ENCODE assay signal across 8 cellular contexts in genomic region chr7:322111-322671, GRCh38. TPM values are rescaled to one million over a fixed set of nuclear protein-coding genes. Genes with fewer than 3 reads are reported as not detected.
DNase-seq lines count a peak whose midpoint lies in the region; ATAC-seq and TF ChIP-seq lines count a peak whose summit lies in the region.

No MANE protein-coding gene starts in this region.

- no peaks in the 10 kb centered on the region for H3K79me2 ChIP-seq in PC-9 (ENCODE audit: low read depth)
- no peaks in the 10 kb centered on the region for H3K79me2 ChIP-seq in trophoblast cell (ENCODE audit: control insufficient read depth, insufficient read depth, low read length, poor library complexity)

- H3K36me3 ChIP-seq in HAP-1 (replicated peaks) (no peaks in the 10 kb centered on the region), PC-9 (ENCODE audit: low read depth) (no peaks in the 10 kb centered on the region), trophoblast cell (ENCODE audit: control insufficient read depth in 1 of 2, insufficient read depth in 2 of 2, low read length in 2 of 2) (no peaks in the 10 kb centered on the region)

- no peaks in the 10 kb centered on the region for H3K79me1 ChIP-seq in trophoblast cell (ENCODE audit: low read length)

- H4K8ac ChIP-seq in trophoblast cell (ENCODE audit: low read depth, low read length) = no peak overlapping the region

- H3K23ac ChIP-seq in trophoblast cell (ENCODE audit: low read length) = no peak overlapping the region

- in situ Hi-C loops in HAP-1 (cut with MboI; ENCODE audit: low sequenced_read_pairs) = no loop called here

- no peak overlapping the region for H4K12ac ChIP-seq in trophoblast cell (ENCODE audit: low read depth, low read length)

- H3K27me3 ChIP-seq in HAP-1 (ENCODE audit: low read depth) (no peaks in the 10 kb centered on the region), PC-9 (ENCODE audit: insufficient read depth, low read depth) (peaks cover 58% of the 10 kb centered on the region), trophoblast cell (ENCODE audit: insufficient read depth, low read length) (no peaks in the 10 kb centered on the region)

- H2BK12ac ChIP-seq in trophoblast cell (ENCODE audit: low read length) = no peak overlapping the region

- no CpG with 5 or more reads among the region's 45 CpGs for WGBS in trophoblast cell (ENCODE audit: extremely low coverage, insufficient coverage, insufficient read length)

- no peaks in the 10 kb centered on the region for H3K4me1 Mint-ChIP-seq in activated T-helper 2 cell treated with anti-CD3 and anti-CD28 coated beads, Interferon-gamma antibody, Interleukin-2, Interleukin-4, amounts not matched to agents 10 μg/mL and 5 μg/mL and 100 μg/mL, durations not matched to agents 14 hours and 24 hours and 36 hours (ENCODE audit: low read depth)
- H3K4me1 Mint-ChIP-seq in type B pancreatic cell (ENCODE audit: unreplicated experiment) = peaks cover 16% of the 10 kb centered on the region

- H3F3A ChIP-seq in PC-9 (ENCODE audit: insufficient read depth, low read depth) = peaks cover 18% of the 10 kb centered on the region; the same call in 1 of the 2 replicates

- peak overlapping the region; percentile 57 for H3K4me2 ChIP-seq in PC-9
- peak overlapping the region; percentile 15 for H3K4me2 ChIP-seq in trophoblast cell (ENCODE audit: low read length)

- H2AFZ ChIP-seq in PC-9 (no peak overlapping the region), trophoblast cell (ENCODE audit: insufficient read depth, low read length, poor library complexity) (no peak overlapping the region)

- DNase-seq in DMS114 treated with DMSO at 0.1 percent for 48 hours (lab: John Stamatoyannopoulos, UW; ENCODE audit: unreplicated experiment) (peak; percentile 8), HAP-1 (ENCODE audit: low spot score in 2 of 2) (peak; percentile 18 to 80), PC-9 (peak; percentile 45 to 92), germinal center (ENCODE audit: low spot score) (peak; percentile 90), trophoblast cell (peak; percentile 38 to 75), type B pancreatic cell (ENCODE audit: extremely low spot score, unreplicated experiment) (peak; percentile 93)
- peak; percentile 66 for DNase-seq in activated T-helper 2 cell treated with anti-CD3 and anti-CD28 coated beads, Interferon-gamma antibody, Interleukin-2, Interleukin-4, amounts not matched to agents 10 μg/mL and 5 μg/mL and 100 μg/mL, durations not matched to agents 14 hours and 24 hours and 36 hours (ENCODE audit: low spot score)

- H3K9me3 ChIP-seq in HAP-1 = no peaks in the 10 kb centered on the region
- H3K9me3 ChIP-seq in PC-9 (ENCODE audit: insufficient read depth, low read depth) = no peaks in the 10 kb centered on the region
- H3K9me3 ChIP-seq in trophoblast cell (ENCODE audit: insufficient read depth, low read depth, low read length) = peaks cover 6% of the 10 kb centered on the region

- no peak overlapping the region for H4K91ac ChIP-seq in trophoblast cell (ENCODE audit: low read depth, low read length)

- no peaks in the 10 kb centered on the region for H3K36me3 Mint-ChIP-seq in activated T-helper 2 cell treated with anti-CD3 and anti-CD28 coated beads, Interferon-gamma antibody, Interleukin-2, Interleukin-4, amounts not matched to agents 10 μg/mL and 5 μg/mL and 100 μg/mL, durations not matched to agents 14 hours and 24 hours and 36 hours (ENCODE audit: low read depth)
- no peaks in the 10 kb centered on the region for H3K36me3 Mint-ChIP-seq in type B pancreatic cell

- no peak overlapping the region for H3K9ac ChIP-seq in trophoblast cell (ENCODE audit: low read length)

- no peak overlapping the region for H2BK5ac ChIP-seq in trophoblast cell (ENCODE audit: low read depth, low read length, poor library complexity)

- CTCF ChIA-PET in PC-9 (lab: Charles Lee) = interaction anchor here (0.6 to 1.2 kb wide), 4 partner anchors 156 to 652 kb away, joined by 3 to 8 read pairs (median 5); no protein-coding TSS in a partner anchor

- H3K27ac Mint-ChIP-seq in activated T-helper 2 cell treated with anti-CD3 and anti-CD28 coated beads, Interferon-gamma antibody, Interleukin-2, Interleukin-4, amounts not matched to agents 10 μg/mL and 5 μg/mL and 100 μg/mL, durations not matched to agents 14 hours and 24 hours and 36 hours = no peak overlapping the region
- no peak overlapping the region for H3K27ac Mint-ChIP-seq in type B pancreatic cell

- H3K27me3 Mint-ChIP-seq in activated T-helper 2 cell treated with anti-CD3 and anti-CD28 coated beads, Interferon-gamma antibody, Interleukin-2, Interleukin-4, amounts not matched to agents 10 μg/mL and 5 μg/mL and 100 μg/mL, durations not matched to agents 14 hours and 24 hours and 36 hours (ENCODE audit: low read depth) = peaks cover 2% of the 10 kb centered on the region
- peaks cover 18% of the 10 kb centered on the region for H3K27me3 Mint-ChIP-seq in type B pancreatic cell

- H3K14ac ChIP-seq in trophoblast cell (ENCODE audit: low read length) = no peak overlapping the region

- no peak overlapping the region for H3K4me3 Mint-ChIP-seq in activated T-helper 2 cell treated with anti-CD3 and anti-CD28 coated beads, Interferon-gamma antibody, Interleukin-2, Interleukin-4, amounts not matched to agents 10 μg/mL and 5 μg/mL and 100 μg/mL, durations not matched to agents 14 hours and 24 hours and 36 hours (ENCODE audit: low read depth)
- H3K4me3 Mint-ChIP-seq in type B pancreatic cell = peak overlapping the region; percentile 14

- no peak for ATAC-seq in HG03045 (IDR thresholded peaks at IDR 0.05; ENCODE audit: unreplicated experiment)

- no peak overlapping the region for H3K27ac ChIP-seq in PC-9
- no peak overlapping the region for H3K27ac ChIP-seq in trophoblast cell (ENCODE audit: low read depth, low read length)

- no peaks in the 10 kb centered on the region for H3K4me1 ChIP-seq in HAP-1
- peaks cover 20% of the 10 kb centered on the region for H3K4me1 ChIP-seq in PC-9 (replicated peaks; ENCODE audit: insufficient read depth)
- H3K4me1 ChIP-seq in trophoblast cell (ENCODE audit: control insufficient read depth in 1 of 2, insufficient read depth in 2 of 2, low read length in 2 of 2) = peaks cover 0 to 2% of the 10 kb centered on the region in 2 experiments

- no peaks in the 10 kb centered on the region for H3K9me3 Mint-ChIP-seq in activated T-helper 2 cell treated with anti-CD3 and anti-CD28 coated beads, Interferon-gamma antibody, Interleukin-2, Interleukin-4, amounts not matched to agents 10 μg/mL and 5 μg/mL and 100 μg/mL, durations not matched to agents 14 hours and 24 hours and 36 hours
- no peaks in the 10 kb centered on the region for H3K9me3 Mint-ChIP-seq in type B pancreatic cell

- POLR2A ChIA-PET in PC-9 (lab: Charles Lee; ENCODE audit: unreplicated experiment) = interaction anchor here (0.6 kb wide), 1 partner anchor 555 kb away, joined by 3 read pairs; no protein-coding TSS in a partner anchor

- no peak overlapping the region for H2AK5ac ChIP-seq in trophoblast cell (ENCODE audit: low read length)

- H2BK120ac ChIP-seq in trophoblast cell (ENCODE audit: insufficient read depth, low read length, poor library complexity) = no peak overlapping the region

- no peak overlapping the region for H3K4ac ChIP-seq in trophoblast cell (ENCODE audit: low read depth, low read length)

- no peak overlapping the region for H3K4me3 ChIP-seq in HAP-1
- no peak overlapping the region for H3K4me3 ChIP-seq in PC-9
- H3K4me3 ChIP-seq in trophoblast cell (ENCODE audit: low read depth, low read length) = no peak overlapping the region

- no peaks in the 10 kb centered on the region for H4K20me1 ChIP-seq in PC-9 (ENCODE audit: insufficient read depth)

- no peaks in the 10 kb centered on the region for H3K9me2 ChIP-seq in PC-9 (ENCODE audit: insufficient read depth)

- BruUV-seq in PC-9 (replicated peaks; lab: Mats Ljungman, UMichigan) = no TSS peak

- TF ChIP-seq CTCF in PC-9 (conservative IDR thresholded peaks at IDR 0.05) = peak; percentile 83
- TF ChIP-seq CTCF in type B pancreatic cell (conservative IDR thresholded peaks at IDR 0.05) = peak; percentile 100

- H3K18ac ChIP-seq in trophoblast cell (ENCODE audit: low read length) = no peak overlapping the region

- intact Hi-C loops in PC-9 (cut with micrococcal nuclease; ENCODE audit: unreplicated experiment) = loop anchor here (2.0 to 5.0 kb wide), 3 partner anchors 453 to 861 kb away; no protein-coding TSS in a partner anchor
- intact Hi-C loops in activated T-helper 2 cell treated with anti-CD3 and anti-CD28 coated beads, Interferon-gamma antibody, Interleukin-2, Interleukin-4, amounts not matched to agents 10 μg/mL and 5 μg/mL and 100 μg/mL, durations not matched to agents 14 hours and 24 hours and 36 hours (cut with micrococcal nuclease) = loop anchor here (1.0 to 5.0 kb wide), 3 partner anchors 315 to 551 kb away; no protein-coding TSS in a partner anchor

RNA-seq across cellular contexts. Expression of gene FOXL3, which starts 32.2 kb away (rescaled TPM):
- total RNA-seq in PC-9 (2021) = not detected in 2 replicates
- total RNA-seq in activated T-helper 2 cell treated with anti-CD3 and anti-CD28 coated beads, Interferon-gamma antibody, Interleukin-2, Interleukin-4, amounts not matched to agents 10 μg/mL and 5 μg/mL and 100 μg/mL, durations not matched to agents 14 hours and 24 hours and 36 hours = not detected in 2 replicates
- not detected in 2 replicates for polyA plus RNA-seq in trophoblast cell (2013)
- not detected in 2 replicates for total RNA-seq in type B pancreatic cell (ENCODE audit: low replicate concordance)

Comparison
In these comparisons a context has a peak if more than half of its experiments do, and no peak if none do; other contexts are left out.
1. DNase-seq: peak in every context shown above with its lines; median percentile 93 in type B pancreatic cell; 90 in germinal center; 68 in PC-9; 66 in activated T-helper 2 cell treated with anti-CD3 and anti-CD28 coated beads, Interferon-gamma antibody, Interleukin-2, Interleukin-4, amounts not matched to agents 10 μg/mL and 5 μg/mL and 100 μg/mL, durations not matched to agents 14 hours and 24 hours and 36 hours; 56 in trophoblast cell; 49 in HAP-1; 8 in DMS114 treated with DMSO at 0.1 percent for 48 hours.